ENCODE assay signal across 19 cellular contexts in the genomic region with DNA sequence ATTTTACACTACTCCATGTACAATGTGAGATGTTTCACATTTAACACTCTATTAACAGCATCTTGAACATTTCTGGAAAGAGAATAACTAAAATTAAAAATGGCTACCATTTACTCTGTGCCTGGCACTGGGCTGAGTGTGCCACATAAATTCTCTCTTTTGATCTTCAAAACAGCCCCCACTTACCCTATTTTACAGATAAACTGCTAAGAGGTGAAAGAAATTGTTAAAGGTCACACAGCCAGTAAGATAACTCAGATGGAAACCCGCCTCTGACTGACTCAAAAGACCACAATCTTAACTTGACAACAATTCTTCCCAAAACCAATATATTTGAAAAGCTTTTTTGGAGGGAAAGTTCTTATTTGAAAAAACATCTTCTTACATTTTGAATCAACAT.
"Had no signal": no experiment of that assay in that cellular context is flagged by ENCODE, and none has a peak within 500 bp of the region (broad histone marks: within the 10 kb centered on the region; RNA-seq: fewer than 3 reads in every experiment).

No MANE protein-coding gene starts in this region.

- H3K4me1 Mint-ChIP-seq: nephron had no signal

- H3K4me3 Mint-ChIP-seq: dendritic cell treated with granulocyte-macrophage colony-stimulating factor and Interleukin-4, amounts not matched to agents 40 ng/mL and 50 ng/mL, for 4 days; nephron; T-cell had no signal

- DNase-seq: activated CD8-positive, alpha-beta memory T cell treated with anti-CD3 and anti-CD28 coated beads for 24 hours; activated gamma-delta T cell; effector memory CD4-positive, alpha-beta T cell; esophagus squamous epithelium; heart right ventricle; left lung; midbrain; SIG-M5; stimulated activated CD4-positive, alpha-beta T cell treated with anti-CD3 and anti-CD28 coated beads, Interleukin-4, amount 100 ng/mL, for 4 hours; stimulated activated naive CD4-positive, alpha-beta T cell; T-cell; T1000 had no signal

- ATAC-seq: activated CD4-positive, CD25-positive, alpha-beta regulatory T cell treated with anti-CD3 and anti-CD28 coated beads, Interleukin-2, amount 50 U/mL, for 24 hours; heart right ventricle; left lung; sciatic nerve; SK-N-SH treated with all-trans-retinoic acid at 6 μM for 48 hours; T-cell had no signal

- H3K9me3 Mint-ChIP-seq: dendritic cell treated with granulocyte-macrophage colony-stimulating factor and Interleukin-4, amounts not matched to agents 40 ng/mL and 50 ng/mL, for 4 days; T-cell had no signal

- H3K27me3 Mint-ChIP-seq: dendritic cell treated with granulocyte-macrophage colony-stimulating factor and Interleukin-4, amounts not matched to agents 40 ng/mL and 50 ng/mL, for 4 days; T-cell had no signal

- H3K27ac Mint-ChIP-seq: dendritic cell treated with granulocyte-macrophage colony-stimulating factor and Interleukin-4, amounts not matched to agents 40 ng/mL and 50 ng/mL, for 4 days; nephron; T-cell had no signal

- FAIRE-seq: bronchial epithelial cell, urothelium cell line had no signal
